22 cellular contexts compared by ENCODE assay signal in the genomic region with DNA sequence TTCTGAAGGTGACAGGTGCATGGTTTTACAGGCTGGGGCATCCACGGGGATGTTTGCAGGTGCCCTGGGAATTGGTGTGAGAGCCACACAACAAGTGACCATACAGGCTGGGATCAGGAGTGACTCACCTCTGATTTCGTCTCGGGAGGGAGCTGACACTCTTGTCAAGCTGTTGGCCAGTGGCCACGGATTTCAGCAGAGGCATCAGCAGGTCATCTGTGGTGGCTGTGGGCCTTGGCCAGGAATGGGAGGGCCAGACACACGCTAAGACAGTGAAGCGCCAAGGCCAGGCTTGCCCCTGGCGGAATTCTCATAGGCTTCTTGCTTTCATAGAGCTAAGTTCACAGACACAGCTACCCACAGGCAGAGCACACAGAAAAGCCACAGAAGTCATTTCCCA.
DNase-seq lines count a peak whose midpoint lies in the region; ATAC-seq, FAIRE-seq and TF ChIP-seq lines count a peak whose summit lies in the region.
"Had no signal": no experiment of that assay in that cellular context is flagged by ENCODE, and none has a peak within 500 bp of the region (broad histone marks: within the 10 kb centered on the region; RNA-seq: fewer than 3 reads in every experiment).

No MANE protein-coding gene starts in this region.

- H3K9me3 ChIP-seq in MG63: no peaks in the 10 kb centered on the region
- no peaks in the 10 kb centered on the region for H3K9me3 ChIP-seq in mesenchymal stem cell (ENCODE audit: control insufficient read depth, low read length)
- no peaks in the 10 kb centered on the region for H3K9me3 ChIP-seq in upper lobe of right lung
- H3K9me3 ChIP-seq: BE2C, Caco-2 had no signal

- no peak overlapping the region for H3K27ac ChIP-seq in mesenchymal stem cell (ENCODE audit: low read length, poor library complexity, severe bottlenecking)
- no peak overlapping the region for H3K27ac ChIP-seq in upper lobe of right lung
- H3K27ac ChIP-seq: cardiac muscle cell, neural progenitor cell had no signal

- H2BK15ac ChIP-seq in mesenchymal stem cell (ENCODE audit: low read depth, poor library complexity, severe bottlenecking): no peak overlapping the region

- in situ Hi-C loops in G401 (cut with HindIII; ENCODE audit: low sequenced_read_pairs) (no loop called here), GM13976 (cut with MboI; ENCODE audit: low sequenced_read_pairs, unreplicated experiment) (no loop called here)

- no peaks in the 10 kb centered on the region for H3K27me3 ChIP-seq in MG63
- H3K27me3 ChIP-seq in bronchial epithelial cell (ENCODE audit: control insufficient read depth, insufficient read depth, low read length): no peaks in the 10 kb centered on the region
- H3K27me3 ChIP-seq in mesenchymal stem cell (ENCODE audit: control insufficient read depth in 1 of 2, insufficient read depth in 1 of 2, low read length in 2 of 2): peaks cover 0 to 6% of the 10 kb centered on the region in 2 experiments
- H3K27me3 ChIP-seq in upper lobe of right lung: no peaks in the 10 kb centered on the region
- H3K27me3 ChIP-seq: BE2C, neural progenitor cell had no signal

- no peak overlapping the region for H3K14ac ChIP-seq in mesenchymal stem cell (ENCODE audit: low read length in 2 of 2)

- H2BK5ac ChIP-seq in mesenchymal stem cell (ENCODE audit: low read depth, low read length, poor library complexity, severe bottlenecking): no peak overlapping the region

- DNase-seq in G401 (ENCODE audit: low spot score) (peak; percentile 65), MG63 (peak; percentile 19), bronchial epithelial cell (ENCODE audit: low read depth) (peak; percentile 45), mesenchymal stem cell (peak; percentile 42), GM13976 (ENCODE audit: low spot score) (no peak), upper lobe of right lung (no peak), NCI-H146 (lab: John Stamatoyannopoulos, UW) (no peak)
- DNase-seq: activated B cell treated with CpG ODN at 0.5 μM for 24 hours; activated CD4-positive, alpha-beta memory T cell treated with anti-CD3 and anti-CD28 coated beads, Interleukin-2, amount 10 ng/mL, durations not matched to agents 7 days and 5 days; activated naive CD8-positive, alpha-beta T cell treated with anti-CD3 and anti-CD28 coated beads for 36 hours; BE2C; Caco-2; effector CD8-positive, alpha-beta T cell; kidney; MM.1S; NCI-H1694; NCI-H446 treated with DMSO at 0.1 percent for 48 hours; T-helper 2 cell had no signal

- H3K18ac ChIP-seq in mesenchymal stem cell (ENCODE audit: low read depth in 1 of 2, low read length in 2 of 2): no peak overlapping the region

- no peak overlapping the region for H4K8ac ChIP-seq in mesenchymal stem cell (ENCODE audit: low read length)

- no peak overlapping the region for H2AK5ac ChIP-seq in mesenchymal stem cell (ENCODE audit: low read length, severe bottlenecking)

- ATAC-seq in upper lobe of right lung (no peak), GM18519 (IDR thresholded peaks at IDR 0.05; ENCODE audit: low FRiP score, unreplicated experiment) (no peak)
- ATAC-seq: stimulated activated effector memory CD8-positive, alpha-beta T cell treated with anti-CD3 and anti-CD28 coated beads, Interleukin-12 subunit alpha, Interleukin-12 subunit beta, amount 100 ng/mL, for 72 hours had no signal

- H3K4me3 ChIP-seq in MG63 (no peak overlapping the region), bronchial epithelial cell (ENCODE audit: low read depth, low read length) (no peak overlapping the region), mesenchymal stem cell (ENCODE audit: insufficient read depth in 1 of 2, low read depth in 1 of 2, low read length in 2 of 2) (no peak overlapping the region), upper lobe of right lung (no peak overlapping the region)
- H3K4me3 ChIP-seq: cardiac muscle cell, neural progenitor cell had no signal

- no peak overlapping the region for H3K23ac ChIP-seq in mesenchymal stem cell (ENCODE audit: low read length in 2 of 2)

- H3K4me1 ChIP-seq in mesenchymal stem cell (ENCODE audit: control insufficient read depth, insufficient read depth, low read depth, low read length) (peaks cover 11% of the 10 kb centered on the region), upper lobe of right lung (no peaks in the 10 kb centered on the region)
- H3K4me1 ChIP-seq: Caco-2, neural progenitor cell had no signal

- intact Hi-C loops in upper lobe of right lung (cut with DNase I): no loop called here

- peak overlapping the region in 1 of 2 experiments; percentile 48 for H2BK12ac ChIP-seq in mesenchymal stem cell (ENCODE audit: low read length in 2 of 2)

- H3K36me3 ChIP-seq in MG63 (no peaks in the 10 kb centered on the region), bronchial epithelial cell (ENCODE audit: control insufficient read depth, insufficient read depth, low read length) (no peaks in the 10 kb centered on the region), mesenchymal stem cell (ENCODE audit: control insufficient read depth in 1 of 2, insufficient read depth in 2 of 2, low read depth in 1 of 2, low read length in 2 of 2) (no peaks in the 10 kb centered on the region), upper lobe of right lung (no peaks in the 10 kb centered on the region)
- H3K36me3 ChIP-seq: BE2C, cardiac muscle cell, neural progenitor cell had no signal

- H2BK120ac ChIP-seq in mesenchymal stem cell (ENCODE audit: low read depth, low read length): no peak overlapping the region

- no peak overlapping the region for H2AFZ ChIP-seq in mesenchymal stem cell (ENCODE audit: low read depth, low read length)
- H2AFZ ChIP-seq: neural progenitor cell had no signal

- WGBS in mesenchymal stem cell: 65% methylated on average over 7 of the region's 7 CpGs

- TF ChIP-seq CTCF in bronchial epithelial cell (IDR thresholded peaks at IDR 0.05; ENCODE audit: insufficient read depth, low read length, severe bottlenecking): no peak
- TF ChIP-seq CTCF in GM13976 (IDR thresholded peaks at IDR 0.05; ENCODE audit: borderline replicate concordance, control extremely low read depth, extremely low read depth, insufficient read depth, missing control alignments): no peak
- no peak for TF ChIP-seq CTCF in upper lobe of right lung (IDR thresholded peaks at IDR 0.05)

- H3K9ac ChIP-seq in mesenchymal stem cell (ENCODE audit: low read length): no peak overlapping the region
- H3K9ac ChIP-seq: neural progenitor cell had no signal

- no peak overlapping the region for H3K4ac ChIP-seq in mesenchymal stem cell (ENCODE audit: low read depth in 1 of 2, low read length in 2 of 2)

- H3K79me1 ChIP-seq in mesenchymal stem cell (replicated peaks; ENCODE audit: low read length, poor library complexity, severe bottlenecking): no peaks in the 10 kb centered on the region

- FAIRE-seq in bronchial epithelial cell (lab: Jason Lieb, UNC): no peak
- FAIRE-seq: kidney had no signal

- H3K4me2 ChIP-seq in mesenchymal stem cell (ENCODE audit: low read length, poor library complexity, severe bottlenecking): no peak overlapping the region
- H3K4me2 ChIP-seq: neural progenitor cell had no signal

- no peak overlapping the region for H4K91ac ChIP-seq in mesenchymal stem cell (ENCODE audit: low read length)

Comparison
In these comparisons a context has a peak if more than half of its experiments do, and no peak if none do; other contexts are left out.
1. DNase-seq: peak in G401 (single experiment), MG63 (single experiment), bronchial epithelial cell (single experiment) and mesenchymal stem cell (single experiment); none in GM13976 (single experiment), upper lobe of right lung (single experiment) and NCI-H146 (single experiment).